In genomic region chr5:175317872-175318271, GRCh38 we compare ENCODE assay signal across 23 cellular contexts.
DNase-seq lines count a peak whose midpoint lies in the region; ATAC-seq, FAIRE-seq and TF ChIP-seq lines count a peak whose summit lies in the region.
"Had no signal": no experiment of that assay in that cellular context is flagged by ENCODE, and none has a peak within 500 bp of the region (broad histone marks: within the 10 kb centered on the region; RNA-seq: fewer than 3 reads in every experiment).

No MANE protein-coding gene starts in this region.

- peaks cover 15 to 40% (median 24%) of the 10 kb centered on the region in 10 experiments for H3K4me1 ChIP-seq in BLaER1 treated with 17β-estradiol and CSF1 and Interleukin-3, amounts not matched to agents 10 nM and 100 nM
- H3K4me1 ChIP-seq in HepG2 (ENCODE audit: insufficient read depth, low read length), result no peaks in the 10 kb centered on the region
- H3K4me1 ChIP-seq: A549, Caco-2 had no signal

- in situ Hi-C loops in HepG2 (cut with HindIII; ENCODE audit: extremely low pct_ligation_motif_present, low pct_unique_long_range_greater_than_20kb), result no loop called here

- no peak for TF ChIP-seq POLR2A in HepG2 (IDR thresholded peaks at IDR 0.05; ENCODE audit: insufficient read depth in 1 of 2, low read depth in 2 of 2, low read length in 2 of 2)

- DNase-seq in RPMI7951 (ENCODE audit: low read depth), result peak; percentile 2
- peak; percentile 53 for DNase-seq in middle frontal gyrus (ENCODE audit: extremely low spot score, low spot score)
- peak; percentile 60 for DNase-seq in superior temporal gyrus (ENCODE audit: extremely low spot score)
- DNase-seq in HepG2 (ENCODE audit: low spot score), result no peak
- no peak for DNase-seq in NCI-H1092 treated with DMSO at 0.1 percent for 48 hours (lab: John Stamatoyannopoulos, UW)
- DNase-seq in HEK293T (ENCODE audit: extremely low spot score), result no peak
- DNase-seq: 8988T; Caco-2; CD4-positive, CD25-positive, alpha-beta regulatory T cell; CD8-positive, alpha-beta T cell; DMS153; DND-41; EL; GDM1; GM23248; H7; HCEC 1CT had no signal

- no peak for ATAC-seq in HepG2
- ATAC-seq: A549; CD8-positive, alpha-beta T cell; GM12878 had no signal

- H3K9ac ChIP-seq in BLaER1 treated with 17β-estradiol and CSF1 and Interleukin-3, amounts not matched to agents 10 nM and 100 nM, result no peak overlapping the region
- H3K9ac ChIP-seq in HepG2 (ENCODE audit: insufficient read depth, low read depth, low read length), result no peak overlapping the region
- H3K9ac ChIP-seq: GM23248 had no signal

- peaks cover 0 to 47% (median 33%) of the 10 kb centered on the region in 11 experiments; a peak in 18 of 22 replicates for H3K27me3 ChIP-seq in BLaER1 treated with 17β-estradiol and CSF1 and Interleukin-3, amounts not matched to agents 10 nM and 100 nM
- H3K27me3 ChIP-seq in HepG2 (ENCODE audit: control insufficient read depth in 1 of 2, insufficient read depth in 2 of 2, low read length in 2 of 2), result no peaks in the 10 kb centered on the region

- H3K4me3 ChIP-seq in BLaER1 treated with 17β-estradiol and CSF1 and Interleukin-3, amounts not matched to agents 10 nM and 100 nM, result no peak overlapping the region
- H3K4me3 ChIP-seq in HepG2 (replicated peaks in 1 of 3; ENCODE audit: insufficient read depth in 1 of 3, low read depth in 2 of 3, low read length in 3 of 3), result no peak overlapping the region
- H3K4me3 ChIP-seq: A549, GM12878, GM23248 had no signal

- TF ChIP-seq CTCF in HepG2 (CRISPR knock-in tag; IDR thresholded peaks at IDR 0.05), result no peak

- no peaks in the 10 kb centered on the region for H4K20me1 ChIP-seq in BLaER1 treated with 17β-estradiol and CSF1 and Interleukin-3, amounts not matched to agents 10 nM and 100 nM
- H4K20me1 ChIP-seq in HepG2 (ENCODE audit: insufficient read depth, low read length), result no peaks in the 10 kb centered on the region

- no TSS peak for BruUV-seq in HepG2 (replicated peaks; lab: Mats Ljungman, UMichigan)

- CTCF ChIA-PET in HepG2 (lab: Yijun Ruan, JAX; ENCODE audit: low intra/inter-chr PET ratio, low total read pairs), result no interaction called here
- CTCF ChIA-PET in HEK293T (lab: Yijun Ruan, JAX), result no interaction called here

- no peaks in the 10 kb centered on the region for H3K36me3 ChIP-seq in BLaER1 treated with 17β-estradiol and CSF1 and Interleukin-3, amounts not matched to agents 10 nM and 100 nM
- no peaks in the 10 kb centered on the region for H3K36me3 ChIP-seq in HepG2 (replicated peaks in 1 of 2; ENCODE audit: control insufficient read depth in 1 of 2, insufficient read depth in 2 of 2, low read length in 2 of 2)

- FAIRE-seq in HepG2 (lab: Jason Lieb, UNC), result no peak
- FAIRE-seq: A549, GM12878, GM19239, H1 had no signal

- POLR2A ChIA-PET in HepG2 (lab: Yijun Ruan, JAX) (no interaction called here), HEK293T (lab: Yijun Ruan, JAX) (no interaction called here)

- no peaks in the 10 kb centered on the region for H3K79me2 ChIP-seq in HepG2 (ENCODE audit: insufficient read depth, low read length)

- peak overlapping the region in 6 of 11 experiments; percentile 0 to 60 (median 30); a peak in 9 of 22 replicates for H3K4me2 ChIP-seq in BLaER1 treated with 17β-estradiol and CSF1 and Interleukin-3, amounts not matched to agents 10 nM and 100 nM
- no peak overlapping the region for H3K4me2 ChIP-seq in HepG2 (ENCODE audit: low read depth, low read length)
- H3K4me2 ChIP-seq: A549 had no signal

- TF ChIP-seq EP300 in HepG2 (IDR thresholded peaks at IDR 0.05; ENCODE audit: low read depth in 2 of 2, low read length in 2 of 2), result no peak
- no peak for TF ChIP-seq EP300 in HepG2 (CRISPR knock-in tag; IDR thresholded peaks at IDR 0.05; ENCODE audit: borderline replicate concordance)

- TF ChIP-seq RAD21 in HepG2 (CRISPR knock-in tag; IDR thresholded peaks at IDR 0.05), result no peak

- no peaks in the 10 kb centered on the region for H3K9me3 ChIP-seq in BLaER1 treated with 17β-estradiol and CSF1 and Interleukin-3, amounts not matched to agents 10 nM and 100 nM (replicated peaks in 1 of 11)
- no peaks in the 10 kb centered on the region for H3K9me3 ChIP-seq in HepG2 (ENCODE audit: low read length)
- H3K9me3 ChIP-seq: A549, Caco-2 had no signal

- intact Hi-C loops in HepG2 (cut with micrococcal nuclease; ENCODE audit: unreplicated experiment), result no loop called here

- no peak overlapping the region for H3K27ac ChIP-seq in BLaER1 treated with 17β-estradiol and CSF1 and Interleukin-3, amounts not matched to agents 10 nM and 100 nM
- no peak overlapping the region for H3K27ac ChIP-seq in HepG2 (ENCODE audit: extremely low read length, insufficient read depth, low read length)
- H3K27ac ChIP-seq: A549, C4-2B, GM23248 had no signal

- H2AFZ ChIP-seq in HepG2 (ENCODE audit: low read length), result no peak overlapping the region
- H2AFZ ChIP-seq: GM23248 had no signal

TF ChIP-seq in HepG2, 621 proteins besides CTCF, POLR2A, EP300 and RAD21 (continues in another document):
- TF ChIP-seq, protein P1, sequence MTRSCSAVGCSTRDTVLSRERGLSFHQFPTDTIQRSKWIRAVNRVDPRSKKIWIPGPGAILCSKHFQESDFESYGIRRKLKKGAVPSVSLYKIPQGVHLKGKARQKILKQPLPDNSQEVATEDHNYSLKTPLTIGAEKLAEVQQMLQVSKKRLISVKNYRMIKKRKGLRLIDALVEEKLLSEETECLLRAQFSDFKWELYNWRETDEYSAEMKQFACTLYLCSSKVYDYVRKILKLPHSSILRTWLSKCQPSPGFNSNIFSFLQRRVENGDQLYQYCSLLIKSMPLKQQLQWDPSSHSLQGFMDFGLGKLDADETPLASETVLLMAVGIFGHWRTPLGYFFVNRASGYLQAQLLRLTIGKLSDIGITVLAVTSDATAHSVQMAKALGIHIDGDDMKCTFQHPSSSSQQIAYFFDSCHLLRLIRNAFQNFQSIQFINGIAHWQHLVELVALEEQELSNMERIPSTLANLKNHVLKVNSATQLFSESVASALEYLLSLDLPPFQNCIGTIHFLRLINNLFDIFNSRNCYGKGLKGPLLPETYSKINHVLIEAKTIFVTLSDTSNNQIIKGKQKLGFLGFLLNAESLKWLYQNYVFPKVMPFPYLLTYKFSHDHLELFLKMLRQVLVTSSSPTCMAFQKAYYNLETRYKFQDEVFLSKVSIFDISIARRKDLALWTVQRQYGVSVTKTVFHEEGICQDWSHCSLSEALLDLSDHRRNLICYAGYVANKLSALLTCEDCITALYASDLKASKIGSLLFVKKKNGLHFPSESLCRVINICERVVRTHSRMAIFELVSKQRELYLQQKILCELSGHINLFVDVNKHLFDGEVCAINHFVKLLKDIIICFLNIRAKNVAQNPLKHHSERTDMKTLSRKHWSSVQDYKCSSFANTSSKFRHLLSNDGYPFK (CRISPR knock-in tag; IDR thresholded peaks at IDR 0.05; ENCODE audit: borderline replicate concordance), result no peak
- TF ChIP-seq ZNF343 (CRISPR knock-in tag; IDR thresholded peaks at IDR 0.05) (no peak), EZH2 (conservative IDR thresholded peaks at IDR 0.05; ENCODE audit: low read depth, low read length) (no peak), BRF2 (CRISPR knock-in tag; IDR thresholded peaks at IDR 0.05) (no peak)

TF ChIP-seq in HEK293T, 16 proteins besides CTCF, POLR2A, EP300 and RAD21:
- no peak for TF ChIP-seq FOXM1 (IDR thresholded peaks at IDR 0.05; ENCODE audit: borderline replicate concordance)
- no peak for TF ChIP-seq LEF1 (IDR thresholded peaks at IDR 0.05; ENCODE audit: borderline replicate concordance)
- no peak for TF ChIP-seq SP1 (IDR thresholded peaks at IDR 0.05)
- TF ChIP-seq FOXA1 (IDR thresholded peaks at IDR 0.05), result no peak
- no peak for TF ChIP-seq ARNT (IDR thresholded peaks at IDR 0.05)
- TF ChIP-seq, protein P2, sequence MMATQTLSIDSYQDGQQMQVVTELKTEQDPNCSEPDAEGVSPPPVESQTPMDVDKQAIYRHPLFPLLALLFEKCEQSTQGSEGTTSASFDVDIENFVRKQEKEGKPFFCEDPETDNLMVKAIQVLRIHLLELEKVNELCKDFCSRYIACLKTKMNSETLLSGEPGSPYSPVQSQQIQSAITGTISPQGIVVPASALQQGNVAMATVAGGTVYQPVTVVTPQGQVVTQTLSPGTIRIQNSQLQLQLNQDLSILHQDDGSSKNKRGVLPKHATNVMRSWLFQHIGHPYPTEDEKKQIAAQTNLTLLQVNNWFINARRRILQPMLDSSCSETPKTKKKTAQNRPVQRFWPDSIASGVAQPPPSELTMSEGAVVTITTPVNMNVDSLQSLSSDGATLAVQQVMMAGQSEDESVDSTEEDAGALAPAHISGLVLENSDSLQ (IDR thresholded peaks at IDR 0.05), result no peak
- TF ChIP-seq HDGF (IDR thresholded peaks at IDR 0.05; ENCODE audit: borderline replicate concordance), result no peak
- no peak for TF ChIP-seq SUZ12 (IDR thresholded peaks at IDR 0.05)
- TF ChIP-seq L3MBTL2 (conservative IDR thresholded peaks at IDR 0.05), result no peak
- TF ChIP-seq CTBP1 (IDR thresholded peaks at IDR 0.05; ENCODE audit: borderline replicate concordance), result no peak
- no peak for TF ChIP-seq ELF4 (IDR thresholded peaks at IDR 0.05)
- TF ChIP-seq TARDBP (IDR thresholded peaks at IDR 0.05), result no peak
TF ChIP-seq in HEK293T: peak in this region for 0.

Comparison
In these comparisons a context has a peak if more than half of its experiments do, and no peak if none do; other contexts are left out.
1. DNase-seq: peak in RPMI7951 (single experiment), middle frontal gyrus (single experiment) and superior temporal gyrus (single experiment); none in HepG2 (single experiment), NCI-H1092 treated with DMSO at 0.1 percent for 48 hours (single experiment) and HEK293T (single experiment).